In the genomic region with DNA sequence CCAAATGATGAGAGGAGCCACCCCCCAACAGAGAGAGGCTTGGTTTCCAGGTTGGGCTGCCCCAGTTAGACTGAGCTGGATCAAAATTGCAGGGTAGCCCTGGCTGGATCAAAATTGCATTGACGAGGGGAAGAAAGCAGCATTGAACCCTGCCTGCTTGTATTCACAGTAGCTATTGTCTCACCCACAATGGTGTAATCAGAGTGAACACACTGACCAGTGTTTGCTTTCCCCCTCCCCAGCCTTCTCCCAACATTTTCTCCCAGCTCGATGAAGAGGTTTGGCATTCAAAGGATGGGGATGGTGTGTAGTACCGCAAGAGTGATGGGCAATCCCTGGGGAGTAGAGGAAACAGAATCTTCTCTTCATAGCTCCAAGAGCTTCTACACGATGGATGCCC, we compare ENCODE assay signal across 13 cellular contexts.
"Had no signal": no experiment of that assay in that cellular context is flagged by ENCODE, and none has a peak within 500 bp of the region (broad histone marks: within the 10 kb centered on the region; RNA-seq: fewer than 3 reads in every experiment).

No MANE protein-coding gene starts in this region.

- H2AFZ ChIP-seq: neural progenitor cell had no signal

- DNase-seq: activated CD4-positive, alpha-beta T cell treated with anti-CD3 and anti-CD28 coated beads for 4 hours; activated effector memory CD4-positive, alpha-beta T cell treated with Interleukin-2 at 50 U/mL for 16 hours; activated T-cell treated with anti-CD3 and anti-CD28 coated beads, Interleukin-2, amount 50 U/mL, for 4 hours; lower lobe of right lung; sigmoid colon had no signal

- H3K27ac ChIP-seq: body of pancreas, coronary artery, esophagus muscularis mucosa, lower lobe of right lung, neural progenitor cell, ovary, sigmoid colon, stomach had no signal

- H3K4me2 ChIP-seq: neural progenitor cell had no signal

- H3K4me1 ChIP-seq: body of pancreas, sigmoid colon had no signal

- ATAC-seq: activated T-cell treated with anti-CD3 and anti-CD28 coated beads, Interleukin-2, amount 50 U/mL, for 4 hours; body of pancreas; left colon had no signal

- H3K27me3 ChIP-seq: body of pancreas, esophagus muscularis mucosa, neural progenitor cell, ovary, stomach had no signal

- FAIRE-seq: TTC549 had no signal

- H3K9ac ChIP-seq: neural progenitor cell had no signal

- H3K9me3 ChIP-seq: body of pancreas, esophagus muscularis mucosa, lower lobe of right lung, ovary, sigmoid colon, stomach had no signal

- H3K36me3 ChIP-seq: esophagus muscularis mucosa, lower lobe of right lung, neural progenitor cell, ovary, sigmoid colon, stomach had no signal

- H3K4me3 ChIP-seq: body of pancreas, coronary artery, esophagus muscularis mucosa, lower lobe of right lung, neural progenitor cell, ovary, sigmoid colon, stomach had no signal
